Comparison of ENCODE assay signal across 8 cellular contexts in the genomic region with DNA sequence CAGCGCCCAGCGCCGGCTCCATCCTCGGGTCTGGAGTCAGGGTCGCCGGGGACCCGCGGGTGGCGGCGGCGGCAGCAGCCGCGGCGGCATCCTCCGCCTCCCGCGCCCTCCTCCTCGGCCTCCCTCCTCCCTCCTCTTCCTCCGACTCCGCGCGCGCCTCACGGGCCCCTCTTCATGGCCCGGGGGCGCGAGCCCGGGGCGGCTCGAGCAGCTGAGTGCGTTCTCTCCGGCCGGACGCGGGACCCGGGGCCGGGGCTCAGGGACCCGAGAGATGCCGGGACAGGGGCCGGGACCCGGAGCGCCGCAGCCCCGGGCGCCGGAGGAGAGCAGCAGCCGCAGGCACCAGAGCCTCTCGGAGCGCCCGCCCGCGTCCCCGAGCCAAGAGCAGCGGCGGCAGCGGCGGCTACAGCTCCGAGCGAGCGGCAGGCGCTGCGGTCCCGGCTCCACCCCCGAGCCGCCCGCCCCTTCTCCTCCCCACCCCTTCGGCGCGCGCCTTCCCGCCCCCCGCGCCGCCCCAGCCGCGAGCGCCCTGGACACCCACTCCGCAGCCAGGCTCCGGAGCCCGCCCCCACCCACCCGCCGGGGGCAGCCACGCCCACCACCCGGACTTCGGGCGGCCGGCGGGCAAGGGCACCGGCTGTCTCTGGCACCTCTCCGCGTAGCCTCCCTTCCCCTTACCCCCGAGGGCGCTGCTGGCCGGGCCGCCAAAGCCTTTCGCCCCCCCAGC. TPM values are rescaled to one million over a fixed set of nuclear protein-coding genes. Genes with fewer than 3 reads are reported as not detected.
DNase-seq lines count a peak whose midpoint lies in the region; ATAC-seq and TF ChIP-seq lines count a peak whose summit lies in the region.

A gene with protein sequence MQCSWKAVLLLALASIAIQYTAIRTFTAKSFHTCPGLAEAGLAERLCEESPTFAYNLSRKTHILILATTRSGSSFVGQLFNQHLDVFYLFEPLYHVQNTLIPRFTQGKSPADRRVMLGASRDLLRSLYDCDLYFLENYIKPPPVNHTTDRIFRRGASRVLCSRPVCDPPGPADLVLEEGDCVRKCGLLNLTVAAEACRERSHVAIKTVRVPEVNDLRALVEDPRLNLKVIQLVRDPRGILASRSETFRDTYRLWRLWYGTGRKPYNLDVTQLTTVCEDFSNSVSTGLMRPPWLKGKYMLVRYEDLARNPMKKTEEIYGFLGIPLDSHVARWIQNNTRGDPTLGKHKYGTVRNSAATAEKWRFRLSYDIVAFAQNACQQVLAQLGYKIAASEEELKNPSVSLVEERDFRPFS (minus strand): TSS at position 417 of the 727 bp plus-strand sequence. CDS start 14,699 bp downstream, outside the sequence.

- peak within 1 kb of the TSS; percentile 70; the same call in 1 of the 2 replicates for H2AFZ ChIP-seq in SK-N-SH (ENCODE audit: low read depth)

- H3K4me3 ChIP-seq in SK-N-SH (ENCODE audit: low read depth in 2 of 2, low read length in 1 of 2) (peak within 1 kb of the TSS; percentile 63 to 71), endocrine pancreas (ENCODE audit: control insufficient read depth, insufficient read depth, low read length) (no peak within 1 kb of the TSS), testis (peak within 1 kb of the TSS; percentile 52 to 64)

- WGBS in SK-N-SH (ENCODE audit: low lambda C conversion rate), result 3% methylated on average over 44 of the region's 96 CpGs
- WGBS in testis, 2 donors, result 0 to 2% methylated on average over 25 to 58 of the region's 96 CpGs

- CTCF ChIA-PET in activated naive CD4-positive, alpha-beta T cell treated with anti-CD3 and anti-CD28 coated beads for 36 hours (lab: Charles Lee), result interaction anchor here (1.4 kb wide), 1 partner anchor 106 kb away, joined by 5 read pairs; no protein-coding TSS in a partner anchor
- CTCF ChIA-PET in SK-N-SH (lab: Yijun Ruan, JAX), result interaction anchor here (0.7 to 15.3 kb wide), 8 partner anchors 11 to 334 kb away, joined by 3 to 302 read pairs (median 6); no protein-coding TSS in a partner anchor

- POLR2A ChIA-PET in SK-N-SH (lab: Yijun Ruan, JAX), result no interaction called here

- no peak for TF ChIP-seq POLR2A in testis (IDR thresholded peaks at IDR 0.05)

- peaks cover 5% of the 10 kb centered on the region for H3F3A ChIP-seq in SK-N-SH (replicated peaks; ENCODE audit: insufficient read depth)

- peak within 1 kb of the TSS; percentile 94 for H3K4me2 ChIP-seq in SK-N-SH

- H3K27ac Mint-ChIP-seq in activated naive CD4-positive, alpha-beta T cell treated with anti-CD3 and anti-CD28 coated beads for 36 hours, result no peak within 1 kb of the TSS
- no peak within 1 kb of the TSS for H3K27ac Mint-ChIP-seq in memory B cell

- no peak for DNase-seq in activated naive CD4-positive, alpha-beta T cell treated with anti-CD3 and anti-CD28 coated beads for 36 hours
- DNase-seq in activated naive CD4-positive, alpha-beta T cell treated with anti-CD3 and anti-CD28 coated beads, Interleukin-2, amount 50 U/mL, for 16 hours, result no peak
- DNase-seq in SK-N-SH (peak; percentile 90), memory B cell (ENCODE audit: low spot score in 2 of 2) (no peak), testis (peak; percentile 41), cortex of kidney (lab: John Stamatoyannopoulos, UW) (no peak)

- no peaks in the 10 kb centered on the region for H3K9me2 ChIP-seq in SK-N-SH

- no peaks in the 10 kb centered on the region for H3K9me3 Mint-ChIP-seq in activated naive CD4-positive, alpha-beta T cell treated with anti-CD3 and anti-CD28 coated beads for 36 hours
- H3K9me3 Mint-ChIP-seq in memory B cell, result no peaks in the 10 kb centered on the region

- ATAC-seq in memory B cell (ENCODE audit: low read depth) (peak; percentile 37), GM19395 (IDR thresholded peaks at IDR 0.05; ENCODE audit: unreplicated experiment) (no peak)

- H3K4me3 Mint-ChIP-seq in activated naive CD4-positive, alpha-beta T cell treated with anti-CD3 and anti-CD28 coated beads for 36 hours, result peak within 1 kb of the TSS; percentile 60
- H3K4me3 Mint-ChIP-seq in memory B cell, result peak within 1 kb of the TSS; percentile 67

- H3K9me3 ChIP-seq in SK-N-SH (no peaks in the 10 kb centered on the region), endocrine pancreas (ENCODE audit: control insufficient read depth, low read length) (no peaks in the 10 kb centered on the region), testis (no peaks in the 10 kb centered on the region)

- TF ChIP-seq RAD21 in SK-N-SH (IDR thresholded peaks at IDR 0.05; ENCODE audit: low read length), result no peak

- H3K27me3 ChIP-seq in SK-N-SH (ENCODE audit: insufficient read depth) (peaks cover 8% of the 10 kb centered on the region), endocrine pancreas (ENCODE audit: control insufficient read depth, insufficient read depth, low read length) (peaks cover 14% of the 10 kb centered on the region), testis (no peaks in the 10 kb centered on the region)

- H4K20me1 ChIP-seq in SK-N-SH (ENCODE audit: insufficient read depth), result no peaks in the 10 kb centered on the region

- no peak for TF ChIP-seq EP300 in SK-N-SH (IDR thresholded peaks at IDR 0.05; ENCODE audit: borderline replicate concordance in 1 of 2, low read depth in 1 of 2, low read length in 1 of 2)

- H3K27ac ChIP-seq in SK-N-SH (ENCODE audit: low read depth in 2 of 2, low read length in 1 of 2) (no peak within 1 kb of the TSS), testis (peak within 1 kb of the TSS in 1 of 2 donors; percentile 66)

- H3K4me1 ChIP-seq in SK-N-SH (ENCODE audit: control insufficient read depth in 1 of 2, insufficient read depth in 2 of 2, low read depth in 1 of 2, low read length in 1 of 2) (peaks cover 42 to 43% of the 10 kb centered on the region in 2 experiments; a peak in 3 of 4 replicates), endocrine pancreas (ENCODE audit: control insufficient read depth, insufficient read depth, low read length) (no peaks in the 10 kb centered on the region), testis (peaks cover 4% of the 10 kb centered on the region)

- H3K4me1 Mint-ChIP-seq in activated naive CD4-positive, alpha-beta T cell treated with anti-CD3 and anti-CD28 coated beads for 36 hours (ENCODE audit: low read depth), result peaks cover 5% of the 10 kb centered on the region
- H3K4me1 Mint-ChIP-seq in memory B cell, result peaks cover 2% of the 10 kb centered on the region

- H3K36me3 Mint-ChIP-seq in activated naive CD4-positive, alpha-beta T cell treated with anti-CD3 and anti-CD28 coated beads for 36 hours (ENCODE audit: low read depth), result no peaks in the 10 kb centered on the region
- H3K36me3 Mint-ChIP-seq in memory B cell, result no peaks in the 10 kb centered on the region

- intact Hi-C loops in activated naive CD4-positive, alpha-beta T cell treated with anti-CD3 and anti-CD28 coated beads for 36 hours (cut with micrococcal nuclease), result no loop called here
- intact Hi-C loops in testis (cut with DNase I; ENCODE audit: low total_unique reads), result loop anchor here (10.0 kb wide), 1 partner anchor 99 kb away; no protein-coding TSS in a partner anchor

- H3K9ac ChIP-seq in SK-N-SH (peak within 1 kb of the TSS; percentile 67), endocrine pancreas (ENCODE audit: control insufficient read depth, insufficient read depth, low read length) (peak within 1 kb of the TSS; percentile 44)

- H3K36me3 ChIP-seq in SK-N-SH (replicated peaks in 1 of 2; ENCODE audit: control insufficient read depth in 1 of 2, insufficient read depth in 2 of 2, low read length in 1 of 2) (no peaks in the 10 kb centered on the region), endocrine pancreas (ENCODE audit: control insufficient read depth, insufficient read depth, low read length) (no peaks in the 10 kb centered on the region), testis (ENCODE audit: low read depth, missing control alignments) (no peaks in the 10 kb centered on the region)

- H3K27me3 Mint-ChIP-seq in activated naive CD4-positive, alpha-beta T cell treated with anti-CD3 and anti-CD28 coated beads for 36 hours (ENCODE audit: low read depth), result peaks cover 49% of the 10 kb centered on the region
- H3K27me3 Mint-ChIP-seq in memory B cell, result peaks cover 34% of the 10 kb centered on the region

- no peaks in the 10 kb centered on the region for H3K79me2 ChIP-seq in SK-N-SH (ENCODE audit: insufficient read depth)

- TF ChIP-seq CTCF in SK-N-SH (IDR thresholded peaks at IDR 0.05), result no peak
- TF ChIP-seq CTCF in testis (IDR thresholded peaks at IDR 0.05), result no peak

TF ChIP-seq in SK-N-SH, 30 proteins besides CTCF, POLR2A, EP300 and RAD21 (continues in another document):
- TF ChIP-seq NFIC (IDR thresholded peaks at IDR 0.05; ENCODE audit: borderline replicate concordance) (no peak), EZH2phosphoT487 (IDR thresholded peaks at IDR 0.05; ENCODE audit: borderline replicate concordance, low read depth) (no peak), RFX5 (IDR thresholded peaks at IDR 0.05; ENCODE audit: low read length) (no peak)
- TF ChIP-seq, protein P1, sequence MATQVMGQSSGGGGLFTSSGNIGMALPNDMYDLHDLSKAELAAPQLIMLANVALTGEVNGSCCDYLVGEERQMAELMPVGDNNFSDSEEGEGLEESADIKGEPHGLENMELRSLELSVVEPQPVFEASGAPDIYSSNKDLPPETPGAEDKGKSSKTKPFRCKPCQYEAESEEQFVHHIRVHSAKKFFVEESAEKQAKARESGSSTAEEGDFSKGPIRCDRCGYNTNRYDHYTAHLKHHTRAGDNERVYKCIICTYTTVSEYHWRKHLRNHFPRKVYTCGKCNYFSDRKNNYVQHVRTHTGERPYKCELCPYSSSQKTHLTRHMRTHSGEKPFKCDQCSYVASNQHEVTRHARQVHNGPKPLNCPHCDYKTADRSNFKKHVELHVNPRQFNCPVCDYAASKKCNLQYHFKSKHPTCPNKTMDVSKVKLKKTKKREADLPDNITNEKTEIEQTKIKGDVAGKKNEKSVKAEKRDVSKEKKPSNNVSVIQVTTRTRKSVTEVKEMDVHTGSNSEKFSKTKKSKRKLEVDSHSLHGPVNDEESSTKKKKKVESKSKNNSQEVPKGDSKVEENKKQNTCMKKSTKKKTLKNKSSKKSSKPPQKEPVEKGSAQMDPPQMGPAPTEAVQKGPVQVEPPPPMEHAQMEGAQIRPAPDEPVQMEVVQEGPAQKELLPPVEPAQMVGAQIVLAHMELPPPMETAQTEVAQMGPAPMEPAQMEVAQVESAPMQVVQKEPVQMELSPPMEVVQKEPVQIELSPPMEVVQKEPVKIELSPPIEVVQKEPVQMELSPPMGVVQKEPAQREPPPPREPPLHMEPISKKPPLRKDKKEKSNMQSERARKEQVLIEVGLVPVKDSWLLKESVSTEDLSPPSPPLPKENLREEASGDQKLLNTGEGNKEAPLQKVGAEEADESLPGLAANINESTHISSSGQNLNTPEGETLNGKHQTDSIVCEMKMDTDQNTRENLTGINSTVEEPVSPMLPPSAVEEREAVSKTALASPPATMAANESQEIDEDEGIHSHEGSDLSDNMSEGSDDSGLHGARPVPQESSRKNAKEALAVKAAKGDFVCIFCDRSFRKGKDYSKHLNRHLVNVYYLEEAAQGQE (IDR thresholded peaks at IDR 0.05; ENCODE audit: low read depth, low read length), result no peak

RNA-seq across cellular contexts. Expression of the gene that starts here (rescaled TPM):
- total RNA-seq in activated naive CD4-positive, alpha-beta T cell treated with anti-CD3 and anti-CD28 coated beads for 36 hours, result not detected
- 2.7 and 4.9 TPM in 2 replicates for polyA plus RNA-seq in SK-N-SH (2012; rRNA removed)
- 1.6 and 2.9 TPM in 2 replicates for polyA plus RNA-seq in SK-N-SH (2012; cell fraction: cytosol; rRNA removed)
- polyA plus RNA-seq in SK-N-SH (2012; cell fraction: nucleus; rRNA removed), result 10.7 and 15.7 TPM in 2 replicates
- total RNA-seq in testis, result 10 to 100 TPM in 1 of 2 donors, 1 to 10 TPM in 1; 6.2 to 10.6 TPM
- polyA plus RNA-seq in testis (ENCODE audit: insufficient read depth, low read depth, low replicate concordance), result 17.1 TPM

Comparison
In these comparisons a context has a peak if more than half of its experiments do, and no peak if none do; other contexts are left out.
1. RNA of the gene that starts here (total RNA-seq): 6.2 to 10.6 TPM in testis; not detected in activated naive CD4-positive, alpha-beta T cell treated with anti-CD3 and anti-CD28 coated beads for 36 hours; every median in the first group is over 4 times any median in the second.
2. DNase-seq: peak in SK-N-SH (single experiment) and testis (single experiment); none in activated naive CD4-positive, alpha-beta T cell treated with anti-CD3 and anti-CD28 coated beads for 36 hours (single experiment), activated naive CD4-positive, alpha-beta T cell treated with anti-CD3 and anti-CD28 coated beads, Interleukin-2, amount 50 U/mL, for 16 hours (single experiment), memory B cell (0 of 2) and cortex of kidney (single experiment).